In genomic region chr4:174553828-174554227, GRCh38 we compare ENCODE assay signal across 22 cellular contexts. TPM values are rescaled to one million over a fixed set of nuclear protein-coding genes. Genes with fewer than 3 reads are reported as not detected.
DNase-seq lines count a peak whose midpoint lies in the region; TF ChIP-seq lines count a peak whose summit lies in the region.
"Had no signal": no experiment of that assay in that cellular context is flagged by ENCODE, and none has a peak within 500 bp of the region (broad histone marks: within the 10 kb centered on the region; RNA-seq: fewer than 3 reads in every experiment).

No MANE protein-coding gene starts in this region.

- no peak overlapping the region for H4K8ac ChIP-seq in mesenchymal stem cell (ENCODE audit: low read length)

- H3K4me1 ChIP-seq in mesenchymal stem cell (ENCODE audit: control insufficient read depth, insufficient read depth, low read depth, low read length): no peaks in the 10 kb centered on the region
- H3K4me1 ChIP-seq: BE2C had no signal

- H3K79me1 ChIP-seq in mesenchymal stem cell (replicated peaks; ENCODE audit: low read length, poor library complexity, severe bottlenecking): no peaks in the 10 kb centered on the region

- no peak overlapping the region for H4K91ac ChIP-seq in mesenchymal stem cell (ENCODE audit: low read length)

- H3K4me2 ChIP-seq in mesenchymal stem cell (ENCODE audit: low read length, poor library complexity, severe bottlenecking): no peak overlapping the region
- H3K4me2 ChIP-seq: PC-9, SK-N-SH had no signal

- DNase-seq in Daoy (ENCODE audit: low read depth): peak; percentile 1
- peak; percentile 62 for DNase-seq in NCI-H69 (lab: John Stamatoyannopoulos, UW)
- DNase-seq in epithelial cell of esophagus (ENCODE audit: low read depth): peak; percentile 60
- DNase-seq in mesenchymal stem cell: no peak
- no peak for DNase-seq in SKM-1 treated with dmso at 0.1 percent for 144 hours (lab: John Stamatoyannopoulos, UW; ENCODE audit: unreplicated experiment)
- DNase-seq in NCI-H446 (lab: John Stamatoyannopoulos, UW): no peak
- no peak for DNase-seq in stimulated activated naive CD4-positive, alpha-beta T cell treated with Interleukin-2 at 50 U/mL for 16 hours (lab: John Stamatoyannopoulos, UW)
- no peak for DNase-seq in NK-92 treated with Interleukin-12 subunit alpha and Interleukin-12 subunit beta, amount 100 ng/mL, for 24 hours (lab: John Stamatoyannopoulos, UW)
- DNase-seq: activated CD4-positive, alpha-beta T cell treated with anti-CD3 and anti-CD28 coated beads for 48 hours; activated CD8-positive, alpha-beta memory T cell treated with anti-CD3 and anti-CD28 coated beads, Interleukin-2, amount 50 U/mL, for 4 hours; activated naive CD4-positive, alpha-beta T cell; BE2C; cortex of kidney; GDM1; natural killer cell; NCI-H1417 treated with DMSO at 0.1 percent for 48 hours; NCI-H2171 treated with DMSO at 0.1 percent for 48 hours; NCI-H82; PC-9; SK-N-SH; stimulated activated CD4-positive, alpha-beta T cell treated with anti-CD3 and anti-CD28 coated beads, Interleukin-2, amount 100 ng/mL, for 48 hours had no signal

- no CpG with 5 or more reads among the region's 2 CpGs for WGBS in mesenchymal stem cell

- H2BK12ac ChIP-seq in mesenchymal stem cell (ENCODE audit: low read length in 2 of 2): no peak overlapping the region

- TF ChIP-seq CTCF in epithelial cell of esophagus (IDR thresholded peaks at IDR 0.05; ENCODE audit: insufficient read depth, low read depth, low read length, missing control alignments): no peak

- H2AK5ac ChIP-seq in mesenchymal stem cell (ENCODE audit: low read length, severe bottlenecking): no peak overlapping the region

- no peak overlapping the region for H2BK5ac ChIP-seq in mesenchymal stem cell (ENCODE audit: low read depth, low read length, poor library complexity, severe bottlenecking)

- no peaks in the 10 kb centered on the region for H3K36me3 ChIP-seq in mesenchymal stem cell (ENCODE audit: control insufficient read depth in 1 of 2, insufficient read depth in 2 of 2, low read depth in 1 of 2, low read length in 2 of 2)
- H3K36me3 ChIP-seq: BE2C, vagina had no signal

- H3K9me3 ChIP-seq in mesenchymal stem cell (ENCODE audit: control insufficient read depth, low read length): no peaks in the 10 kb centered on the region
- H3K9me3 ChIP-seq: BE2C, SK-N-SH, vagina had no signal

- no peak overlapping the region for H2BK15ac ChIP-seq in mesenchymal stem cell (ENCODE audit: low read depth, poor library complexity, severe bottlenecking)

- H3K18ac ChIP-seq in mesenchymal stem cell (ENCODE audit: low read depth in 1 of 2, low read length in 2 of 2): no peak overlapping the region

- H3K23ac ChIP-seq in mesenchymal stem cell (ENCODE audit: low read length in 2 of 2): no peak overlapping the region

- no peak overlapping the region for H3K27ac ChIP-seq in mesenchymal stem cell (ENCODE audit: low read length, poor library complexity, severe bottlenecking)
- H3K27ac ChIP-seq: PC-9, vagina had no signal

- H3K4ac ChIP-seq in mesenchymal stem cell (ENCODE audit: low read depth in 1 of 2, low read length in 2 of 2): no peak overlapping the region

- peak overlapping the region; percentile 32 for H3K9ac ChIP-seq in mesenchymal stem cell (ENCODE audit: low read length)
- H3K9ac ChIP-seq: SK-N-SH had no signal

- H3K4me3 ChIP-seq in epithelial cell of esophagus (ENCODE audit: low read length) (no peak overlapping the region), mesenchymal stem cell (ENCODE audit: insufficient read depth in 1 of 2, low read depth in 1 of 2, low read length in 2 of 2) (peak overlapping the region in 1 of 2 experiments; percentile 9)
- H3K4me3 ChIP-seq: PC-9, vagina had no signal

- no peak overlapping the region for H2AFZ ChIP-seq in mesenchymal stem cell (ENCODE audit: low read depth, low read length)
- H2AFZ ChIP-seq: PC-9 had no signal

- no peak overlapping the region for H2BK120ac ChIP-seq in mesenchymal stem cell (ENCODE audit: low read depth, low read length)

- no peaks in the 10 kb centered on the region for H3K27me3 ChIP-seq in mesenchymal stem cell (ENCODE audit: control insufficient read depth in 1 of 2, insufficient read depth in 1 of 2, low read length in 2 of 2)
- H3K27me3 ChIP-seq: vagina had no signal

- no peak overlapping the region for H3K14ac ChIP-seq in mesenchymal stem cell (ENCODE audit: low read length in 2 of 2)

RNA-seq across cellular contexts. Expression of gene HPGD, which starts 31.5 kb away (rescaled TPM):
- total RNA-seq in Daoy (2014; rRNA removed; shearing (Covaris generic)): 0.80 TPM in 1 of 2 replicates, not detected in the other
- polyA plus RNA-seq in mesenchymal stem cell (2013, experiment 1 of 2): 2.2 TPM
- polyA plus RNA-seq in mesenchymal stem cell (2013, experiment 2 of 2): 2.2 TPM
- polyA plus RNA-seq: SK-N-SH had no signal

Comparison
In these comparisons a context has a peak if more than half of its experiments do, and no peak if none do; other contexts are left out.
1. DNase-seq: peak in Daoy (single experiment), NCI-H69 (single experiment) and epithelial cell of esophagus (single experiment); none in mesenchymal stem cell (single experiment), SKM-1 treated with dmso at 0.1 percent for 144 hours (single experiment), NCI-H446 (0 of 2), stimulated activated naive CD4-positive, alpha-beta T cell treated with Interleukin-2 at 50 U/mL for 16 hours (single experiment) and NK-92 treated with Interleukin-12 subunit alpha and Interleukin-12 subunit beta, amount 100 ng/mL, for 24 hours (single experiment).